ENCODE assay signal across 11 cellular contexts in genomic region chr9:110638381-110638954, GRCh38. TPM values are rescaled to one million over a fixed set of nuclear protein-coding genes. Genes with fewer than 3 reads are reported as not detected.
DNase-seq lines count a peak whose midpoint lies in the region; ATAC-seq, FAIRE-seq and TF ChIP-seq lines count a peak whose summit lies in the region.
"Had no signal": no experiment of that assay in that cellular context is flagged by ENCODE, and none has a peak within 500 bp of the region (broad histone marks: within the 10 kb centered on the region; RNA-seq: fewer than 3 reads in every experiment).

No MANE protein-coding gene starts in this region.

- no peak for TF ChIP-seq POLR2A in endothelial cell of umbilical vein (IDR thresholded peaks at IDR 0.05; ENCODE audit: low read depth, low read length)

- H3K9ac ChIP-seq in endothelial cell of umbilical vein (replicated peaks; ENCODE audit: extremely low read depth, insufficient read depth, low read length): no peak overlapping the region

- peak; percentile 9 to 17 for TF ChIP-seq CTCF in endothelial cell of umbilical vein (IDR thresholded peaks at IDR 0.05; ENCODE audit: extremely low read depth in 1 of 2, insufficient read depth in 1 of 2, low read depth in 1 of 2, low read length in 2 of 2)
- TF ChIP-seq CTCF in Calu3 (IDR thresholded peaks at IDR 0.05; ENCODE audit: unreplicated experiment): no peak

- no TSS peak for BruUV-seq in endothelial cell of umbilical vein (replicated peaks; lab: Mats Ljungman, UMichigan)
- BruUV-seq in Calu3 (replicated peaks; lab: Mats Ljungman, UMichigan): no TSS peak

- H4K20me1 ChIP-seq in endothelial cell of umbilical vein (replicated peaks; ENCODE audit: control insufficient read depth, extremely low read depth, insufficient read depth, low read length): no peaks in the 10 kb centered on the region

- H3K9me1 ChIP-seq in endothelial cell of umbilical vein (replicated peaks; ENCODE audit: control insufficient read depth, extremely low read depth, insufficient read depth, low read length): no peaks in the 10 kb centered on the region

- POLR2A ChIA-PET in endothelial cell of umbilical vein (lab: Charles Lee): no interaction called here

- no peaks in the 10 kb centered on the region for H3K36me3 ChIP-seq in endothelial cell of umbilical vein (ENCODE audit: control insufficient read depth in 2 of 2, extremely low read depth in 1 of 2, insufficient read depth in 2 of 2, low read length in 2 of 2)

- no peak for ATAC-seq in GM21825 (IDR thresholded peaks at IDR 0.05; ENCODE audit: unreplicated experiment)

- H3K79me2 ChIP-seq in endothelial cell of umbilical vein (ENCODE audit: control insufficient read depth, insufficient read depth, low read length): no peaks in the 10 kb centered on the region

- no peak overlapping the region for H3K4me3 ChIP-seq in endothelial cell of umbilical vein (replicated peaks in 1 of 3; ENCODE audit: insufficient read depth in 1 of 3, low read depth in 1 of 3, low read length in 3 of 3)

- H3K4me1 ChIP-seq in endothelial cell of umbilical vein (ENCODE audit: control insufficient read depth, extremely low read depth, insufficient read depth, low read length): no peaks in the 10 kb centered on the region

- no peak overlapping the region for H3K27ac Mint-ChIP-seq in Calu3 (ENCODE audit: unreplicated experiment)
- H3K27ac Mint-ChIP-seq: activated B cell treated with CpG ODN at 0.5 μM for 24 hours had no signal

- no peaks in the 10 kb centered on the region for H3K4me1 Mint-ChIP-seq in Calu3 (ENCODE audit: low read depth, unreplicated experiment)
- H3K4me1 Mint-ChIP-seq: activated B cell treated with CpG ODN at 0.5 μM for 24 hours had no signal

- no peak overlapping the region for H3K27ac ChIP-seq in endothelial cell of umbilical vein (ENCODE audit: insufficient read depth, low read depth, low read length)

- no peaks in the 10 kb centered on the region for H3K36me3 Mint-ChIP-seq in Calu3 (ENCODE audit: insufficient read depth, unreplicated experiment)

- H3K27me3 ChIP-seq in endothelial cell of umbilical vein (ENCODE audit: control insufficient read depth in 2 of 2, insufficient read depth in 2 of 2, low read length in 2 of 2): no peaks in the 10 kb centered on the region

- no peak overlapping the region for H2AFZ ChIP-seq in endothelial cell of umbilical vein (ENCODE audit: low read depth, low read length)

- no peaks in the 10 kb centered on the region for H3K9me3 Mint-ChIP-seq in Calu3 (ENCODE audit: low read depth, unreplicated experiment)

- no peaks in the 10 kb centered on the region for H3K27me3 Mint-ChIP-seq in Calu3 (ENCODE audit: unreplicated experiment)

- no peaks in the 10 kb centered on the region for H3K9me3 ChIP-seq in endothelial cell of umbilical vein (replicated peaks; ENCODE audit: control insufficient read depth, insufficient read depth, low read length)

- no peak overlapping the region for H3K4me2 ChIP-seq in endothelial cell of umbilical vein (ENCODE audit: insufficient read depth, low read length)

- DNase-seq in DMS 273 (lab: John Stamatoyannopoulos, UW; ENCODE audit: unreplicated experiment): peak; percentile 52
- DNase-seq in DMS 273 treated with DMSO at 0.1 percent for 48 hours (lab: John Stamatoyannopoulos, UW): no peak
- DNase-seq in NOMO-1 treated with DMSO at 0.1 percent for 48 hours (lab: John Stamatoyannopoulos, UW; ENCODE audit: unreplicated experiment): peak; percentile 58
- DNase-seq in endothelial cell of umbilical vein (ENCODE audit: low read depth, low spot score): peak; percentile 50
- peak; percentile 43 for DNase-seq in renal cortical epithelial cell (ENCODE audit: low read depth)
- DNase-seq in Calu3: no peak
- DNase-seq in DMS114 treated with DMSO at 0.1 percent for 48 hours (lab: John Stamatoyannopoulos, UW; ENCODE audit: unreplicated experiment): no peak
- DNase-seq: activated B cell treated with CpG ODN at 0.5 μM for 24 hours had no signal

- no peak overlapping the region for H3K4me3 Mint-ChIP-seq in Calu3 (ENCODE audit: low read depth, unreplicated experiment)
- H3K4me3 Mint-ChIP-seq: activated B cell treated with CpG ODN at 0.5 μM for 24 hours had no signal

- FAIRE-seq in endothelial cell of umbilical vein (lab: Jason Lieb, UNC): no peak

- intact Hi-C loops in endothelial cell of umbilical vein (cut with micrococcal nuclease): loop anchor here (1.0 to 5.0 kb wide), 4 partner anchors 399 to 762 kb away; partner anchors contain the start of gene LPAR1
- intact Hi-C loops in Calu3 (cut with micrococcal nuclease; ENCODE audit: unreplicated experiment): loop anchor here (1.0 to 10.0 kb wide), 3 partner anchors 399 to 766 kb away; partner anchors contain the start of gene LPAR1

- dilution Hi-C loops in endothelial cell of umbilical vein (cut with MboI; ENCODE audit: extremely low pct_ligation_motif_present, low sequenced_read_pairs): no loop called here

- CTCF ChIA-PET in endothelial cell of umbilical vein (lab: Charles Lee): interaction anchor here (0.6 to 3.3 kb wide), 47 partner anchors 9 to 1209 kb away, joined by 3 to 108 read pairs (median 3); partner anchors contain the start of gene LPAR1
- CTCF ChIA-PET in Calu3 (lab: Charles Lee): interaction anchor here (0.6 to 1.1 kb wide), 2 partner anchors 398 to 960 kb away, joined by 3 read pairs; no protein-coding TSS in a partner anchor

TF ChIP-seq in endothelial cell of umbilical vein, 7 proteins besides CTCF, POLR2A, EP300 and RAD21:
- TF ChIP-seq POLR2AphosphoS5 (IDR thresholded peaks at IDR 0.05; ENCODE audit: insufficient read depth, low read depth, low read length) (no peak), FOS (IDR thresholded peaks at IDR 0.05; ENCODE audit: borderline replicate concordance, insufficient read depth, low read length) (no peak), GATA2 (IDR thresholded peaks at IDR 0.05; ENCODE audit: insufficient read depth, insufficient read length, low read depth, low read length) (no peak), MYC (IDR thresholded peaks at IDR 0.05; ENCODE audit: low read depth, low read length) (no peak), JUN (IDR thresholded peaks at IDR 0.05; ENCODE audit: borderline replicate concordance, insufficient read depth, insufficient read length, low read depth) (no peak), EZH2 (IDR thresholded peaks at IDR 0.05; ENCODE audit: borderline replicate concordance, low read depth, low read length, severe bottlenecking) (no peak)
- TF ChIP-seq, protein P1, sequence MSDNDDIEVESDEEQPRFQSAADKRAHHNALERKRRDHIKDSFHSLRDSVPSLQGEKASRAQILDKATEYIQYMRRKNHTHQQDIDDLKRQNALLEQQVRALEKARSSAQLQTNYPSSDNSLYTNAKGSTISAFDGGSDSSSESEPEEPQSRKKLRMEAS (IDR thresholded peaks at IDR 0.05; ENCODE audit: insufficient read depth, insufficient read length): no peak

RNA-seq across cellular contexts. Expression of gene MUSK, which starts 30.1 kb away (rescaled TPM):
- not detected in 2 replicates for total RNA-seq in endothelial cell of umbilical vein
- 0.08 TPM in 1 of 2 replicates, not detected in the other for polyA plus RNA-seq in endothelial cell of umbilical vein
- polyA plus RNA-seq in endothelial cell of umbilical vein (2011; cell fraction: cytosol; rRNA removed): 0.06 TPM in 1 of 2 replicates, not detected in the other
- not detected in 2 replicates for polyA plus RNA-seq in endothelial cell of umbilical vein (2011; cell fraction: nucleus; rRNA removed)
- not detected in 2 replicates for polyA plus RNA-seq in endothelial cell of umbilical vein (2012)
- not detected in 2 replicates for polyA minus RNA-seq in endothelial cell of umbilical vein
- polyA minus RNA-seq in endothelial cell of umbilical vein (2011; cell fraction: cytosol; rRNA and poly(A)+ RNA removed): not detected
- not detected in 2 replicates for polyA minus RNA-seq in endothelial cell of umbilical vein (2011; cell fraction: nucleus; rRNA and poly(A)+ RNA removed)
- total RNA-seq in renal cortical epithelial cell: not detected in 2 replicates
- total RNA-seq in Calu3 (2022): not detected in 2 replicates
- total RNA-seq: activated B cell treated with CpG ODN at 0.5 μM for 24 hours, dermis microvascular lymphatic vessel endothelial cell, HT1080 had no signal

RNA-seq across cellular contexts. Expression of gene SVEP1, which starts 58.9 kb away (rescaled TPM):
- total RNA-seq in endothelial cell of umbilical vein: 0.12 and 0.29 TPM in 2 replicates
- polyA plus RNA-seq in endothelial cell of umbilical vein: 0.04 and 0.05 TPM in 2 replicates
- polyA plus RNA-seq in endothelial cell of umbilical vein (2011; cell fraction: cytosol; rRNA removed): 0.01 and 0.03 TPM in 2 replicates
- polyA plus RNA-seq in endothelial cell of umbilical vein (2011; cell fraction: nucleus; rRNA removed): 0.03 and 0.04 TPM in 2 replicates
- 0.04 and 0.05 TPM in 2 replicates for polyA plus RNA-seq in endothelial cell of umbilical vein (2012)
- 0.28 TPM in 1 of 2 replicates, not detected in the other for polyA minus RNA-seq in endothelial cell of umbilical vein
- not detected for polyA minus RNA-seq in endothelial cell of umbilical vein (2011; cell fraction: cytosol; rRNA and poly(A)+ RNA removed)
- 0.14 and 0.19 TPM in 2 replicates for polyA minus RNA-seq in endothelial cell of umbilical vein (2011; cell fraction: nucleus; rRNA and poly(A)+ RNA removed)
- total RNA-seq in renal cortical epithelial cell: under 0.01 and 0.17 TPM in 2 replicates
- 0.24 and 0.35 TPM in 2 replicates for total RNA-seq in Calu3 (2022)
- total RNA-seq: activated B cell treated with CpG ODN at 0.5 μM for 24 hours had no signal

Comparison
In these comparisons a context has a peak if more than half of its experiments do, and no peak if none do; other contexts are left out.
1. DNase-seq: peak in DMS 273 (single experiment), NOMO-1 treated with DMSO at 0.1 percent for 48 hours (single experiment), endothelial cell of umbilical vein (single experiment) and renal cortical epithelial cell (single experiment); none in DMS 273 treated with DMSO at 0.1 percent for 48 hours (single experiment), Calu3 (single experiment) and DMS114 treated with DMSO at 0.1 percent for 48 hours (single experiment).